ENCODE assay signal across 1 cellular context in the genomic region with DNA sequence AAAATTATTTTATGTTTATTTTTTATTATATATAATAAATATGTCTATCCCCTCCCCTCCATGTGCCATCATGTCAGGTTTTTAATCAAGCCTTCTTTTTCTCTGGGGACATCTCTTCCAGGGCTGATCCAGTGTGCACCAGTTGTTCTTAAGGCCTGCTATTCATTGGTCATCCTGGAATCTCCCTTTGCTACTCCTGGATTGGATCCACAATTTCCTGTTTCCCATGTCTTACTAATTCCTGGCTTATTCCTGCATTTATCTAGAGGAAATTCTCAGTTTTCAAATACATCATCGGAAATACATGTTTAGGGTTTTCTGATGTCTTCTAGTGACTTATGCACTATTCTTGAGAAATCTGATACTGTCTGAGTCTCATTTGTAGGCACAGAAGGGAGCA.
TF ChIP-seq lines count a peak whose summit lies in the region.

No MANE protein-coding gene starts in this region.

TF ChIP-seq in endothelial cell of umbilical vein, 7 proteins besides CTCF, POLR2A, EP300 and RAD21 (continued from another document):
- no peak for TF ChIP-seq EZH2 (IDR thresholded peaks at IDR 0.05; ENCODE audit: borderline replicate concordance, low read depth, low read length, severe bottlenecking)
TF ChIP-seq in endothelial cell of umbilical vein: peak in this region for 2.
